Comparison of ENCODE assay signal across 32 cellular contexts in the genomic region with DNA sequence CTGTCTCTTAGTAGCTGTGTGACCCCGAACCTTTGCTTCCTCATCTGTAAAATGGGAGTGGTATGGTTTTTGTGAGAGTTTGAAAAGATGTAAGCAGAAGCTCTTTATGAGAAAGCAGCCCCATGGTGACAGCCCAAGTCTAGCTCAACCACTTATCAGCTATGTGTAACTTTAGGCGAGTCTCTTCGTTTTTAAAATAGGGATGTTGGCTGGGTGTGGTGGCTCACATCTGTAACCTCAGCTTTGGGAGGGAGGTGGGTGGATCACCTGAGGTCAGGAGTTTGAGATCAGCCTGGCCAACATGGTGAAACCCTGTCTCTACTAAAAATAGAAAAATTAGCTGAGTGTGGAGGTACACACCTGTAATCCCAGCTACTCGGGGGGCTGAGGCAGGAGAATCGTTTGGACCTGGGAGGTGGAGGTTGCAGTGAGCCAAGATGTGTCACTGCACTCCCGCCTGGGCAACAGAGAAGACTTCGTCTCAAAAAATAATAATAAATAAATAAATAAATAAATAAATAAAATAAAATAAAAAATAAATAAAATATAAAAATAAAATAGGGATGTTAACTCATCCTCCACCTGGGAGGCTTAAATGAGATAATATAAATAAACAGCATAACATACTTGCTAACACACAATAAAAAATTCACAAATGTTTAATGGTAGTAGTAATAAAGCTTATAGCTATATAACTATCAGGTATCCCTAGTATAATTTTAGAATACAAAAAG.
"Had no signal": no experiment of that assay in that cellular context is flagged by ENCODE, and none has a peak within 500 bp of the region (broad histone marks: within the 10 kb centered on the region; RNA-seq: fewer than 3 reads in every experiment).

No MANE protein-coding gene starts in this region.

- H3K36me3 ChIP-seq: ascending aorta, cardiac muscle cell had no signal

- FAIRE-seq: bronchial epithelial cell, TTC549 had no signal

- H3K9me3 ChIP-seq: ascending aorta had no signal

- H3K27me3 ChIP-seq: ascending aorta had no signal

- ATAC-seq: activated CD4-positive, alpha-beta T cell treated with anti-CD3 and anti-CD28 coated beads for 36 hours; activated CD4-positive, CD25-positive, alpha-beta regulatory T cell treated with anti-CD3 and anti-CD28 coated beads, Interleukin-2, amount 50 U/mL, for 24 hours; activated CD8-positive, alpha-beta memory T cell treated with anti-CD3 and anti-CD28 coated beads, Interleukin-2, amount 10 ng/mL, durations not matched to agents 7 days and 5 days; activated CD8-positive, alpha-beta T cell treated with anti-CD3 and anti-CD28 coated beads, Interleukin-2, amount 10 ng/mL, durations not matched to agents 7 days and 5 days; activated naive CD8-positive, alpha-beta T cell treated with anti-CD3 and anti-CD28 coated beads, Interleukin-2, amount 50 U/mL, for 24 hours had no signal

- H3K27ac ChIP-seq: cardiac muscle cell, VCaP had no signal

- DNase-seq: activated CD4-positive, alpha-beta memory T cell treated with anti-CD3 and anti-CD28 coated beads, Interleukin-2, amount 10 ng/mL, durations not matched to agents 7 days and 5 days; activated CD4-positive, alpha-beta T cell treated with anti-CD3 and anti-CD28 coated beads for 1 hour; activated CD4-positive, alpha-beta T cell treated with anti-CD3 and anti-CD28 coated beads for 36 hours; activated CD4-positive, alpha-beta T cell treated with anti-CD3 and anti-CD28 coated beads for 48 hours; activated CD4-positive, alpha-beta T cell treated with anti-CD3 and anti-CD28 coated beads, Interleukin-2, amount 10 ng/mL, durations not matched to agents 7 days and 5 days; activated CD4-positive, alpha-beta T cell treated with anti-CD3 and anti-CD28 coated beads, Interleukin-2, amount 50 U/mL, for 48 hours; activated CD4-positive, CD25-positive, alpha-beta regulatory T cell; activated CD8-positive, alpha-beta memory T cell treated with anti-CD3 and anti-CD28 coated beads for 24 hours; activated CD8-positive, alpha-beta memory T cell treated with anti-CD3 and anti-CD28 coated beads, Interleukin-2, amount 10 ng/mL, durations not matched to agents 7 days and 5 days; activated CD8-positive, alpha-beta memory T cell treated with anti-CD3 and anti-CD28 coated beads, Interleukin-2, amount 50 U/mL, for 48 hours; activated CD8-positive, alpha-beta T cell treated with anti-CD3 and anti-CD28 coated beads, Interleukin-2, amount 10 ng/mL, durations not matched to agents 7 days and 5 days; activated effector memory CD4-positive, alpha-beta T cell treated with Interleukin-2 at 50 U/mL for 16 hours; activated gamma-delta T cell; activated naive CD4-positive, alpha-beta T cell treated with anti-CD3 and anti-CD28 coated beads, Interleukin-2, amount 10 ng/mL, durations not matched to agents 7 days and 5 days; activated naive CD4-positive, alpha-beta T cell treated with Interleukin-2 at 50 U/mL for 16 hours; activated naive CD8-positive, alpha-beta T cell treated with anti-CD3 and anti-CD28 coated beads, Interleukin-2, amount 10 ng/mL, durations not matched to agents 7 days and 5 days; activated naive CD8-positive, alpha-beta T cell treated with anti-CD3 and anti-CD28 coated beads, Interleukin-2, amount 50 U/mL, for 24 hours; activated T-cell treated with anti-CD3 and anti-CD28 coated beads, Interleukin-2, amount 50 U/mL, for 24 hours; activated T-cell treated with anti-CD3 and anti-CD28 coated beads, Interleukin-2, amount 50 U/mL, for 48 hours; amygdala; anterior cingulate cortex; caudate nucleus; cerebellar nuclear complex; T-helper 1 cell; T-helper 2 cell; T-helper 9 cell had no signal

- H3K4me3 ChIP-seq: ascending aorta, cardiac muscle cell had no signal
